1 cellular context compared by ENCODE assay signal in the genomic region with DNA sequence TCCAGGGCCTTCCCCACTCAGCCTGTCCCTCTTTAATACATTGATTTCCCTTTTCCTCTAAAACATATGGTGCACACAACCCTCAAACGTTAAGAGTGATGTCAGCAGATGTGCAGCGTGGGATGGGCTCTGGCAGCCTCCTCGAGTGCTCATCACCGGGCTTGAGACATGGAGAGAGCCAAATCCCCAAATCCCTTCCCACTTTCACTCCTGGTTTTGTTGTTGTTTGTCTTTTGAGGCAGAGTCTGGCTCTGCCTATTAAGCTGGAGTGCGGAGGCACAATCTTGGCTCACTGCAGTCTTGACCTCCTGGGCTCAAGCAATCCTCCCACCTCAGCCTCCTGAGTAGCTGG.
TF ChIP-seq lines count a peak whose summit lies in the region.

No MANE protein-coding gene starts in this region.

TF ChIP-seq in HepG2, 621 proteins besides CTCF, POLR2A, EP300 and RAD21 (continued from another document):
- TF ChIP-seq ZBTB34 (CRISPR knock-in tag; IDR thresholded peaks at IDR 0.05) (no peak), FOSL2 (CRISPR knock-in tag; IDR thresholded peaks at IDR 0.05) (no peak), ZNF737 (CRISPR knock-in tag; IDR thresholded peaks at IDR 0.05; ENCODE audit: borderline replicate concordance) (0 out of 2 replicates have a peak, but pooled peaks have one; percentile 80), ARNT2 (CRISPR knock-in tag; IDR thresholded peaks at IDR 0.05; ENCODE audit: low read depth) (0 out of 2 replicates have a peak, but pooled peaks have one; percentile 40), ZSCAN21 (CRISPR knock-in tag; IDR thresholded peaks at IDR 0.05; ENCODE audit: borderline replicate concordance) (peak; percentile 57), ARNTL (CRISPR knock-in tag; IDR thresholded peaks at IDR 0.05) (0 out of 2 replicates have a peak, but pooled peaks have one; percentile 20)
- TF ChIP-seq, protein P1, sequence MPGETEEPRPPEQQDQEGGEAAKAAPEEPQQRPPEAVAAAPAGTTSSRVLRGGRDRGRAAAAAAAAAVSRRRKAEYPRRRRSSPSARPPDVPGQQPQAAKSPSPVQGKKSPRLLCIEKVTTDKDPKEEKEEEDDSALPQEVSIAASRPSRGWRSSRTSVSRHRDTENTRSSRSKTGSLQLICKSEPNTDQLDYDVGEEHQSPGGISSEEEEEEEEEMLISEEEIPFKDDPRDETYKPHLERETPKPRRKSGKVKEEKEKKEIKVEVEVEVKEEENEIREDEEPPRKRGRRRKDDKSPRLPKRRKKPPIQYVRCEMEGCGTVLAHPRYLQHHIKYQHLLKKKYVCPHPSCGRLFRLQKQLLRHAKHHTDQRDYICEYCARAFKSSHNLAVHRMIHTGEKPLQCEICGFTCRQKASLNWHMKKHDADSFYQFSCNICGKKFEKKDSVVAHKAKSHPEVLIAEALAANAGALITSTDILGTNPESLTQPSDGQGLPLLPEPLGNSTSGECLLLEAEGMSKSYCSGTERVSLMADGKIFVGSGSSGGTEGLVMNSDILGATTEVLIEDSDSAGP (CRISPR knock-in tag; IDR thresholded peaks at IDR 0.05; ENCODE audit: borderline replicate concordance), result 0 out of 2 replicates have a peak, but pooled peaks have one; percentile 26
TF ChIP-seq in HepG2: peak in this region for 21.
